ENCODE assay signal across 18 cellular contexts in genomic region chr10:44233561-44234470, GRCh38.
DNase-seq lines count a peak whose midpoint lies in the region; ATAC-seq and TF ChIP-seq lines count a peak whose summit lies in the region.
"Had no signal": no experiment of that assay in that cellular context is flagged by ENCODE, and none has a peak within 500 bp of the region (broad histone marks: within the 10 kb centered on the region; RNA-seq: fewer than 3 reads in every experiment).

No MANE protein-coding gene starts in this region.

- peaks cover 24% of the 10 kb centered on the region for H3K4me1 ChIP-seq in GM23338 (ENCODE audit: insufficient read depth)
- peaks cover 13% of the 10 kb centered on the region for H3K4me1 ChIP-seq in hepatocyte (ENCODE audit: insufficient read depth)
- peaks cover 30% of the 10 kb centered on the region for H3K4me1 ChIP-seq in neural progenitor cell
- H3K4me1 ChIP-seq: prostate gland had no signal

- H3K27me3 Mint-ChIP-seq in GM23338 (ENCODE audit: insufficient read depth, low read depth, poor library complexity) (peaks cover 7% of the 10 kb centered on the region), neural progenitor cell (ENCODE audit: insufficient read depth, low read depth) (peaks cover 6% of the 10 kb centered on the region)
- H3K27me3 Mint-ChIP-seq: activated naive CD8-positive, alpha-beta T cell treated with anti-CD3 and anti-CD28 coated beads, Interleukin-2, amount 10 ng/mL, durations not matched to agents 7 days and 5 days; B cell had no signal

- H3K27me3 ChIP-seq in GM23338 (ENCODE audit: insufficient read depth) (no peaks in the 10 kb centered on the region), hepatocyte (no peaks in the 10 kb centered on the region), neural progenitor cell (no peaks in the 10 kb centered on the region)

- H3K9me2 ChIP-seq in GM23338 (ENCODE audit: insufficient read depth) (no peaks in the 10 kb centered on the region), hepatocyte (replicated peaks; ENCODE audit: insufficient read depth) (no peaks in the 10 kb centered on the region)

- H4K20me1 ChIP-seq in GM23338 (replicated peaks; ENCODE audit: insufficient read depth) (no peaks in the 10 kb centered on the region), hepatocyte (ENCODE audit: insufficient read depth, poor library complexity, severe bottlenecking) (no peaks in the 10 kb centered on the region), neural progenitor cell (ENCODE audit: low read depth) (no peaks in the 10 kb centered on the region)

- peak overlapping the region; percentile 91 for H3K27ac ChIP-seq in GM23338 (ENCODE audit: low read depth)
- H3K27ac ChIP-seq in hepatocyte = peak overlapping the region; percentile 69
- H3K27ac ChIP-seq in neural progenitor cell = peak overlapping the region; percentile 89
- H3K27ac ChIP-seq: prostate gland had no signal

- no peaks in the 10 kb centered on the region for H3K9me3 ChIP-seq in hepatocyte (ENCODE audit: low read depth)
- H3K9me3 ChIP-seq in neural progenitor cell (ENCODE audit: low read depth) = peaks cover 6% of the 10 kb centered on the region
- H3K9me3 ChIP-seq: prostate gland had no signal

- H3K9me3 Mint-ChIP-seq in GM23338 = peaks cover 23% of the 10 kb centered on the region
- peaks cover 24% of the 10 kb centered on the region for H3K9me3 Mint-ChIP-seq in neural progenitor cell

- DNase-seq in GM23338 (ENCODE audit: low spot score) = peak; percentile 93
- DNase-seq in astrocyte of the hippocampus (ENCODE audit: low read depth, low spot score) = peak; percentile 67
- peak; percentile 90 for DNase-seq in hepatocyte (ENCODE audit: low spot score)
- peak; percentile 96 for DNase-seq in neural progenitor cell (ENCODE audit: low spot score)
- DNase-seq in posterior cingulate gyrus = no peak
- DNase-seq in effector CD8-positive, alpha-beta T cell (lab: John Stamatoyannopoulos, UW) = no peak
- no peak for DNase-seq in NCI-H526 treated with DMSO at 0.1 percent for 48 hours (lab: John Stamatoyannopoulos, UW)
- DNase-seq: activated CD8-positive, alpha-beta memory T cell treated with anti-CD3 and anti-CD28 coated beads, Interleukin-2, amount 50 U/mL, for 4 hours; activated naive CD8-positive, alpha-beta T cell treated with anti-CD3 and anti-CD28 coated beads, Interleukin-2, amount 10 ng/mL, durations not matched to agents 7 days and 5 days; dermis blood vessel endothelial cell; IMR-90; NCI-H1417; NCI-H526; SIG-M5; stimulated activated naive CD8-positive, alpha-beta T cell treated with anti-CD3 and anti-CD28 coated beads, Interleukin-15, amount 100 ng/mL, for 72 hours had no signal

- H3K4me1 Mint-ChIP-seq in GM23338 (peaks cover 22% of the 10 kb centered on the region), neural progenitor cell (peaks cover 24% of the 10 kb centered on the region)
- H3K4me1 Mint-ChIP-seq: activated naive CD8-positive, alpha-beta T cell treated with anti-CD3 and anti-CD28 coated beads, Interleukin-2, amount 10 ng/mL, durations not matched to agents 7 days and 5 days; B cell; stimulated activated naive CD8-positive, alpha-beta T cell treated with anti-CD3 and anti-CD28 coated beads, Interleukin-15, amount 100 ng/mL, for 72 hours had no signal

- ATAC-seq in GM23338 (peak; percentile 89), HG03159 (IDR thresholded peaks at IDR 0.05; ENCODE audit: unreplicated experiment) (no peak)
- ATAC-seq: stimulated activated naive CD8-positive, alpha-beta T cell treated with anti-CD3 and anti-CD28 coated beads, Interleukin-15, amount 100 ng/mL, for 72 hours had no signal

- peak overlapping the region; percentile 93 for H2AFZ ChIP-seq in GM23338
- H2AFZ ChIP-seq in hepatocyte = peak overlapping the region; percentile 62
- peak overlapping the region; percentile 10 for H2AFZ ChIP-seq in neural progenitor cell (replicated peaks)

- H3K79me2 ChIP-seq in GM23338 (replicated peaks; ENCODE audit: insufficient read depth) (no peaks in the 10 kb centered on the region), hepatocyte (no peaks in the 10 kb centered on the region), neural progenitor cell (ENCODE audit: low read depth) (no peaks in the 10 kb centered on the region)

- H3F3A ChIP-seq in GM23338 (replicated peaks; ENCODE audit: low read depth) = no peaks in the 10 kb centered on the region
- peaks cover 28% of the 10 kb centered on the region for H3F3A ChIP-seq in neural progenitor cell (ENCODE audit: low read depth)

- H3K36me3 ChIP-seq in GM23338 (ENCODE audit: insufficient read depth) = no peaks in the 10 kb centered on the region
- H3K36me3 ChIP-seq in hepatocyte (replicated peaks; ENCODE audit: insufficient read depth, low read depth) = no peaks in the 10 kb centered on the region
- H3K36me3 ChIP-seq in neural progenitor cell = no peaks in the 10 kb centered on the region
- H3K36me3 ChIP-seq: prostate gland had no signal

- WGBS in hepatocyte (ENCODE audit: low lambda C conversion rate, missing lambda C conversion rate) = 30% methylated on average over 23 of the region's 23 CpGs

- H3K4me3 ChIP-seq in GM23338 (peak overlapping the region; percentile 57), hepatocyte (no peak overlapping the region), neural progenitor cell (peak overlapping the region; percentile 32)
- H3K4me3 ChIP-seq: prostate gland had no signal

- H3K4me2 ChIP-seq in GM23338 (peak overlapping the region; percentile 85), hepatocyte (peak overlapping the region; percentile 67), neural progenitor cell (peak overlapping the region; percentile 75)

- intact Hi-C loops in posterior cingulate gyrus (cut with DNase I) = no loop called here

- H3K4me3 Mint-ChIP-seq in GM23338 = peak overlapping the region; percentile 58
- peak overlapping the region; percentile 5 for H3K4me3 Mint-ChIP-seq in neural progenitor cell
- H3K4me3 Mint-ChIP-seq: activated naive CD8-positive, alpha-beta T cell treated with anti-CD3 and anti-CD28 coated beads, Interleukin-2, amount 10 ng/mL, durations not matched to agents 7 days and 5 days; B cell; stimulated activated naive CD8-positive, alpha-beta T cell treated with anti-CD3 and anti-CD28 coated beads, Interleukin-15, amount 100 ng/mL, for 72 hours had no signal

- no peak overlapping the region for H3K9ac ChIP-seq in neural progenitor cell

- TF ChIP-seq CTCF in GM23338 (conservative IDR thresholded peaks at IDR 0.05; ENCODE audit: low read depth in 2 of 2) (no peak), hepatocyte (IDR thresholded peaks at IDR 0.05; ENCODE audit: poor library complexity) (no peak), neural progenitor cell (IDR thresholded peaks at IDR 0.05) (no peak)

- H3K36me3 Mint-ChIP-seq in GM23338 (ENCODE audit: low read depth) = peaks cover 15% of the 10 kb centered on the region; the same call in 2 of the 3 replicates
- H3K36me3 Mint-ChIP-seq in neural progenitor cell = peaks cover 2% of the 10 kb centered on the region
- H3K36me3 Mint-ChIP-seq: activated naive CD8-positive, alpha-beta T cell treated with anti-CD3 and anti-CD28 coated beads, Interleukin-2, amount 10 ng/mL, durations not matched to agents 7 days and 5 days had no signal

- H3K27ac Mint-ChIP-seq in GM23338 (peak overlapping the region; percentile 93), neural progenitor cell (peak overlapping the region; percentile 94)
- H3K27ac Mint-ChIP-seq: activated naive CD8-positive, alpha-beta T cell treated with anti-CD3 and anti-CD28 coated beads, Interleukin-2, amount 10 ng/mL, durations not matched to agents 7 days and 5 days; B cell had no signal

TF ChIP-seq in GM23338, 12 proteins besides CTCF, POLR2A, EP300 and RAD21 (continues in another document):
- TF ChIP-seq ZNF331 (CRISPR knock-in tag; IDR thresholded peaks at IDR 0.05; ENCODE audit: low read depth) (no peak), CREB1 (CRISPR knock-in tag; IDR thresholded peaks at IDR 0.05; ENCODE audit: low read depth) (peak; percentile 37; the same call in 1 of the 2 replicates), POLR2AphosphoS5 (IDR thresholded peaks at IDR 0.05; ENCODE audit: low read depth) (peak; percentile 43), STAT1 (IDR thresholded peaks at IDR 0.05; ENCODE audit: unreplicated experiment) (no peak)

Comparison
In these comparisons a context has a peak if more than half of its experiments do, and no peak if none do; other contexts are left out.
1. DNase-seq: peak in GM23338 (single experiment), astrocyte of the hippocampus (single experiment), hepatocyte (single experiment) and neural progenitor cell (single experiment); none in posterior cingulate gyrus (0 of 10), effector CD8-positive, alpha-beta T cell (single experiment) and NCI-H526 treated with DMSO at 0.1 percent for 48 hours (single experiment).
2. H2AFZ ChIP-seq: peak in every context shown above with its lines; median percentile 93 in GM23338; 62 in hepatocyte; 10 in neural progenitor cell.
3. Peak in every context shown above with its lines, with median percentiles within 50 percentile points of each other: H3K27ac ChIP-seq and H3K4me2 ChIP-seq.